17 cellular contexts compared by ENCODE assay signal in the genomic region with DNA sequence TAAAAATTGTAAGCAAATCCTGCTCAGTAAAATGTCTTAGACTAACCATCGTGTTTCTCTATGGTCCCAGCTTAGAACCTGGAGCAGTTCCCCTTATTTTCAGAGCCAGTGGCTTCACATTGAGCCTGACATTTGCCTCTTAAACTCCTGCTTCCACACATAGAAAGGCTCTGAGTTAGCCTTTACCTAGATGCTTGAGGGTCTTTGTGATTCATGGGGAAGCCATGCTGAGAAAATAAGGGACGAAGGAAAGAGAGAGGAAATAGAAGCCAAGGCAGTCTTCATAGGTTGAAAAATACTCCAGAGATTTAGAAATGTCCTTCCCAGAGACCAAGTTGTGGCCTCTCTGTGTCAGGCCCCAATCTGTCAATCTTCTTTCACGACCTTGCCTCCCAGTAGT. TPM values are rescaled to one million over a fixed set of nuclear protein-coding genes. Genes with fewer than 3 reads are reported as not detected.
"Had no signal": no experiment of that assay in that cellular context is flagged by ENCODE, and none has a peak within 500 bp of the region (broad histone marks: within the 10 kb centered on the region; RNA-seq: fewer than 3 reads in every experiment).

No MANE protein-coding gene starts in this region.

- H3K4me3 Mint-ChIP-seq: activated CD4-positive, alpha-beta memory T cell treated with anti-CD3 and anti-CD28 coated beads for 36 hours; activated CD4-positive, alpha-beta T cell treated with anti-CD3 and anti-CD28 coated beads for 36 hours; activated T-cell treated with anti-CD3 and anti-CD28 coated beads, Interleukin-2, amount 50 U/mL, for 4 hours; natural killer cell treated with Interleukin-12 subunit alpha and Interleukin-12 subunit beta and Interleukin-15 and Interleukin-18, amount 100 ng/mL, for 72 hours; stimulated activated naive B cell treated with anti-CD40 and anti-IgM and Interleukin-4, amounts not matched to agents 10 μg/mL and 1 μg/mL and 100 μg/mL, for 72 hours had no signal

- ATAC-seq: activated CD4-positive, alpha-beta T cell treated with anti-CD3 and anti-CD28 coated beads for 36 hours; activated T-cell treated with anti-CD3 and anti-CD28 coated beads, Interleukin-2, amount 50 U/mL, for 4 hours; left lung; natural killer cell treated with Interleukin-12 subunit alpha and Interleukin-12 subunit beta and Interleukin-15 and Interleukin-18, amount 100 ng/mL, for 72 hours; stimulated activated naive B cell treated with anti-CD40 and anti-IgM and Interleukin-4, amounts not matched to agents 10 μg/mL and 1 μg/mL and 100 μg/mL, for 72 hours had no signal

- H3K4me3 ChIP-seq: cardiac muscle cell, esophagus muscularis mucosa, hepatocyte, left lung, tibial artery had no signal

- H3K4me2 ChIP-seq: hepatocyte had no signal

- H2AFZ ChIP-seq: hepatocyte had no signal

- H3K27me3 ChIP-seq: cardiac muscle cell, esophagus muscularis mucosa, hepatocyte, left lung, tibial artery had no signal

- H3K36me3 Mint-ChIP-seq: activated CD4-positive, alpha-beta memory T cell treated with anti-CD3 and anti-CD28 coated beads for 36 hours; natural killer cell treated with Interleukin-12 subunit alpha and Interleukin-12 subunit beta and Interleukin-15 and Interleukin-18, amount 100 ng/mL, for 72 hours; stimulated activated naive B cell treated with anti-CD40 and anti-IgM and Interleukin-4, amounts not matched to agents 10 μg/mL and 1 μg/mL and 100 μg/mL, for 72 hours had no signal

- H3K9me3 ChIP-seq: esophagus muscularis mucosa, left lung, tibial artery had no signal

- H3K79me2 ChIP-seq: hepatocyte had no signal

- H3K27me3 Mint-ChIP-seq: activated CD4-positive, alpha-beta memory T cell treated with anti-CD3 and anti-CD28 coated beads for 36 hours; activated CD4-positive, alpha-beta T cell treated with anti-CD3 and anti-CD28 coated beads for 36 hours; natural killer cell treated with Interleukin-12 subunit alpha and Interleukin-12 subunit beta and Interleukin-15 and Interleukin-18, amount 100 ng/mL, for 72 hours; stimulated activated naive B cell treated with anti-CD40 and anti-IgM and Interleukin-4, amounts not matched to agents 10 μg/mL and 1 μg/mL and 100 μg/mL, for 72 hours had no signal

- H3K36me3 ChIP-seq: cardiac muscle cell, esophagus muscularis mucosa, left lung, tibial artery had no signal

- DNase-seq: activated CD4-positive, alpha-beta memory T cell treated with anti-CD3 and anti-CD28 coated beads for 36 hours; activated CD4-positive, alpha-beta T cell treated with anti-CD3 and anti-CD28 coated beads for 36 hours; activated effector memory CD4-positive, alpha-beta T cell treated with Interleukin-2 at 50 U/mL for 16 hours; activated naive CD4-positive, alpha-beta T cell treated with anti-CD3 and anti-CD28 coated beads, Interleukin-2, amount 50 U/mL, for 16 hours; activated T-cell treated with anti-CD3 and anti-CD28 coated beads, Interleukin-2, amount 50 U/mL, for 4 hours; left lung; mesendoderm; stimulated activated CD4-positive, alpha-beta T cell treated with anti-CD3 and anti-CD28 coated beads, Interleukin-2, amount 100 ng/mL, for 48 hours; stimulated activated naive B cell treated with anti-CD40 and anti-IgM and Interleukin-4, amounts not matched to agents 10 μg/mL and 1 μg/mL and 100 μg/mL, for 72 hours; T-helper 1 cell; T1000; tibial artery had no signal

- H3K27ac ChIP-seq: cardiac muscle cell, esophagus muscularis mucosa, hepatocyte, left lung, tibial artery, VCaP had no signal

- H3K27ac Mint-ChIP-seq: activated CD4-positive, alpha-beta memory T cell treated with anti-CD3 and anti-CD28 coated beads for 36 hours; activated CD4-positive, alpha-beta T cell treated with anti-CD3 and anti-CD28 coated beads for 36 hours; natural killer cell treated with Interleukin-12 subunit alpha and Interleukin-12 subunit beta and Interleukin-15 and Interleukin-18, amount 100 ng/mL, for 72 hours had no signal

- H3K9me3 Mint-ChIP-seq: activated CD4-positive, alpha-beta memory T cell treated with anti-CD3 and anti-CD28 coated beads for 36 hours; activated T-cell treated with anti-CD3 and anti-CD28 coated beads, Interleukin-2, amount 50 U/mL, for 4 hours; natural killer cell treated with Interleukin-12 subunit alpha and Interleukin-12 subunit beta and Interleukin-15 and Interleukin-18, amount 100 ng/mL, for 72 hours; stimulated activated naive B cell treated with anti-CD40 and anti-IgM and Interleukin-4, amounts not matched to agents 10 μg/mL and 1 μg/mL and 100 μg/mL, for 72 hours had no signal

RNA-seq across cellular contexts. Expression of a gene that starts 53.6 kb away (rescaled TPM):
- polyA plus RNA-seq: hepatocyte had no signal
